8 cellular contexts compared by ENCODE assay signal in genomic region chr6:21594427-21595264, GRCh38. TPM values are rescaled to one million over a fixed set of nuclear protein-coding genes. Genes with fewer than 3 reads are reported as not detected.
DNase-seq lines count a peak whose midpoint lies in the region; ATAC-seq, FAIRE-seq and TF ChIP-seq lines count a peak whose summit lies in the region.

No MANE protein-coding gene starts in this region.

- H3K9me1 ChIP-seq in keratinocyte (ENCODE audit: control insufficient read depth, extremely low read depth, insufficient read depth, low read length), result no peaks in the 10 kb centered on the region

- DNase-seq in CD1c-positive myeloid dendritic cell (ENCODE audit: extremely low spot score) (peak; percentile 86), T-helper 2 cell (peak in 4 of 5 experiments; percentile 8 to 55 (median 14)), caudate nucleus (lab: John Stamatoyannopoulos, UW) (peak in 53 of 61 donors; percentile 17 to 83 (median 51)), keratinocyte (ENCODE audit: low read depth, low spot score) (no peak), small intestine (peak; percentile 54)

- no peak for TF ChIP-seq CTCF in keratinocyte (optimal IDR thresholded peaks at IDR 0.05 in 1 of 3, IDR thresholded peaks at IDR 0.05 in 1 of 3, conservative IDR thresholded peaks at IDR 0.05 in 1 of 3; ENCODE audit: extremely low read depth in 1 of 3, insufficient read depth in 2 of 3, low read length in 3 of 3)

- peaks cover 46% of the 10 kb centered on the region for H3K79me2 ChIP-seq in keratinocyte (ENCODE audit: control insufficient read depth, insufficient read depth, low read length)

- H3K4me1 ChIP-seq in keratinocyte (ENCODE audit: control insufficient read depth, extremely low read depth, insufficient read depth, low read length), result peaks cover 17% of the 10 kb centered on the region
- H3K4me1 ChIP-seq in small intestine (ENCODE audit: control insufficient read depth in 2 of 2, insufficient read depth in 1 of 2, low read depth in 1 of 2, low read length in 1 of 2), result no peaks in the 10 kb centered on the region

- FAIRE-seq in keratinocyte (lab: Jason Lieb, UNC), result no peak
- FAIRE-seq in small intestine (lab: Jason Lieb, UNC), result no peak

- peak; percentile 21 for ATAC-seq in HG03460 (IDR thresholded peaks at IDR 0.05; ENCODE audit: unreplicated experiment)
- no peak for ATAC-seq in GM18873 (IDR thresholded peaks at IDR 0.05; ENCODE audit: low FRiP score, unreplicated experiment)

- H3K27me3 ChIP-seq in keratinocyte (ENCODE audit: control insufficient read depth, extremely low read depth, insufficient read depth, low read length) (no peaks in the 10 kb centered on the region), small intestine (ENCODE audit: control insufficient read depth in 2 of 2, insufficient read depth in 2 of 2, low read length in 2 of 2) (no peaks in the 10 kb centered on the region)

- H2AFZ ChIP-seq in keratinocyte (ENCODE audit: control insufficient read depth, low read length), result peak overlapping the region; percentile 88

- H4K20me1 ChIP-seq in keratinocyte (ENCODE audit: control insufficient read depth, extremely low read depth, insufficient read depth, low read length), result no peaks in the 10 kb centered on the region

- peak overlapping the region; percentile 59 to 98 (median 93) for H3K4me3 ChIP-seq in keratinocyte (ENCODE audit: control insufficient read depth in 2 of 3, extremely low read depth in 1 of 3, insufficient read depth in 2 of 3, low read depth in 1 of 3, low read length in 3 of 3)
- peak overlapping the region; percentile 85 to 89 for H3K4me3 ChIP-seq in small intestine (ENCODE audit: low read depth in 1 of 2, low read length in 2 of 2)

- H3K27ac ChIP-seq in caudate nucleus (ENCODE audit: low read depth, low read length) (peak overlapping the region; percentile 77), keratinocyte (ENCODE audit: control insufficient read depth, insufficient read depth, low read length) (peak overlapping the region; percentile 84), small intestine (ENCODE audit: low read depth in 1 of 2, low read length in 1 of 2) (peak overlapping the region; percentile 84 to 91)

- 0 to 1% (median 1%) methylated on average over 55 to 105 of the region's 105 CpGs for WGBS in small intestine, 3 donors

- H3K9me3 ChIP-seq in keratinocyte (ENCODE audit: control insufficient read depth, low read depth, low read length) (no peaks in the 10 kb centered on the region), small intestine (ENCODE audit: control insufficient read depth, low read depth) (no peaks in the 10 kb centered on the region)

- H3K4me2 ChIP-seq in keratinocyte (ENCODE audit: control insufficient read depth, extremely low read depth, insufficient read depth, low read depth, low read length), result peak overlapping the region; percentile 97

- dilution Hi-C loops in keratinocyte (cut with MboI; ENCODE audit: extremely low pct_ligation_motif_present, low sequenced_read_pairs), result no loop called here

- H3K36me3 ChIP-seq in keratinocyte (ENCODE audit: control insufficient read depth in 2 of 2, extremely low read depth in 1 of 2, insufficient read depth in 2 of 2, low read length in 2 of 2), result peaks cover 0 to 2% of the 10 kb centered on the region in 2 experiments
- no peaks in the 10 kb centered on the region for H3K36me3 ChIP-seq in small intestine (ENCODE audit: control insufficient read depth in 2 of 2, insufficient read depth in 2 of 2, low read length in 2 of 2)

- peak overlapping the region; percentile 96 for H3K9ac ChIP-seq in keratinocyte (ENCODE audit: control insufficient read depth, extremely low read depth, insufficient read depth, low read length)

- TF ChIP-seq POLR2A in GM19193 (IDR thresholded peaks at IDR 0.05; ENCODE audit: extremely low read depth, insufficient read depth, insufficient read length), result peak; percentile 42

RNA-seq across cellular contexts. Expression of gene SOX4, which starts 1.1 kb away (rescaled TPM):
- polyA plus RNA-seq in keratinocyte (12.8 to 16.3 TPM (median 14.6 TPM) in 3 replicates), small intestine (10 to 100 TPM in 1 of 3 donors, 1 to 10 TPM in 2; 3.8 to 23.4 (median 4.6) TPM)
- 9.5 TPM for polyA plus RNA-seq in keratinocyte (2011; ENCODE audit: low read depth)
- polyA plus RNA-seq in keratinocyte (2011; cell fraction: cytosol; rRNA removed), result 7.5 and 9.3 TPM in 2 replicates
- polyA plus RNA-seq in keratinocyte (2011; cell fraction: nucleus; rRNA removed), result 27.7 and 29.9 TPM in 2 replicates
- polyA plus RNA-seq in keratinocyte (2012; ENCODE audit: low replicate concordance), result 19.0 and 25.6 TPM in 2 replicates
- polyA minus RNA-seq in keratinocyte, result 9.4 to 13.8 TPM (median 10.9 TPM) in 3 replicates
- polyA minus RNA-seq in keratinocyte (2011; cell fraction: cytosol; rRNA and poly(A)+ RNA removed), result 19.6 TPM
- 30.8 and 36.2 TPM in 2 replicates for polyA minus RNA-seq in keratinocyte (2011; cell fraction: nucleus; rRNA and poly(A)+ RNA removed)
